Comparison of ENCODE assay signal across 1 cellular context in the genomic region with DNA sequence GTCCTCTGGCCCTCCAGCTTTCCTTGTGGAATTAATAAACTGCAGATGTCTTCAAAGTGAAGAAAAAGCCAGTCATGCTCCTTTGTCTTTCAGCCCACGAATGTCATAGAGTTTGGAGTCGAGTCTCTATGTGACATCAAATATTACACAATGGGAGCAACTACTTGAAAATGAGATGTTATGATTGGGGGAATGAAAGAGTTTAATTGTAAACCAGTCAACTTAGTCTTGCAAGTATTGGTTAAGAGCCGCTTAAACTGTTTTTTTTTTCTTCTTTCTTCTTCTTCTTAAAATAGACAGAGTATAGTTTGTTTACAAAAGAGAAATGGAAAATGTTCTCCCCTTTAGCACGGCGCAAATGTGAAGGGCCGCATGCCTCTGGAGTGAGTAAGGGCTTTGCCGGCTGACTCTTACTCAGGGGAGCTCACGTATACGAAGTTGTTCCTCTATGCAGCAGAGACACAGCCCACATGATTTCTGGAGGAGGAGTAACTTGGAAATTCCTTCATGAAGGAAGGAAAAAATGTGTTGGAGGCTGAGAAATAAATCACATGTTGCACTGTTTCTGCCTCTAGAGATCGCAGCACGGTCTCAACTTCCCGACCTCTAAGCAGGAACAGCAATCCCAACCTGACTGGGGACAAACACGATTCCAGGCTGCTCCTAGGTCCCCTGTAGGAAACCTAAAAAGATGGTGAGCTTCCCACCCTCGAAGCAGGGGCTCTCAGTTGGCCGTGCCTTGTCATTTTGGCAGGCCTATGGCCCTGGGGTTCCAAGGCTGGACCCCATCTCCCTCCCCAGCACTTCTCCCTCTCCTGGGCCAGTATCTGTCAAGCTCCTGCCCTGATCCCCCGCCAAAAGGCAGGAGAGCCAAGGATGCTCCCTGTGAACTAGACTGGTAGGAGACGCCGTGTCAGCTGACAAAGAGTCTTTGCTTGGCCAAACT.
TF ChIP-seq lines count a peak whose summit lies in the region.

No MANE protein-coding gene starts in this region.

TF ChIP-seq in HCT116, 20 proteins besides CTCF, POLR2A, EP300 and RAD21 (continued from another document):
- TF ChIP-seq SRF (IDR thresholded peaks at IDR 0.05; ENCODE audit: low read depth) (no peak; the same call in 1 of the 2 replicates), CBX3 (IDR thresholded peaks at IDR 0.05; ENCODE audit: low read depth) (0 out of 2 replicates have a peak, but pooled peaks have one; percentile 39), EGR1 (IDR thresholded peaks at IDR 0.05; ENCODE audit: low read depth) (peak; percentile 41; the same call in 1 of the 2 replicates), EZH2 (IDR thresholded peaks at IDR 0.05) (no peak), TCF7L2 (IDR thresholded peaks at IDR 0.05; ENCODE audit: borderline replicate concordance, extremely low read depth, insufficient read depth, insufficient read length) (peak; percentile 28), SIN3A (IDR thresholded peaks at IDR 0.05; ENCODE audit: low read depth) (peak; percentile 75; the same call in 1 of the 2 replicates), JUND (IDR thresholded peaks at IDR 0.05) (peak; percentile 93)
- TF ChIP-seq, protein P1, sequence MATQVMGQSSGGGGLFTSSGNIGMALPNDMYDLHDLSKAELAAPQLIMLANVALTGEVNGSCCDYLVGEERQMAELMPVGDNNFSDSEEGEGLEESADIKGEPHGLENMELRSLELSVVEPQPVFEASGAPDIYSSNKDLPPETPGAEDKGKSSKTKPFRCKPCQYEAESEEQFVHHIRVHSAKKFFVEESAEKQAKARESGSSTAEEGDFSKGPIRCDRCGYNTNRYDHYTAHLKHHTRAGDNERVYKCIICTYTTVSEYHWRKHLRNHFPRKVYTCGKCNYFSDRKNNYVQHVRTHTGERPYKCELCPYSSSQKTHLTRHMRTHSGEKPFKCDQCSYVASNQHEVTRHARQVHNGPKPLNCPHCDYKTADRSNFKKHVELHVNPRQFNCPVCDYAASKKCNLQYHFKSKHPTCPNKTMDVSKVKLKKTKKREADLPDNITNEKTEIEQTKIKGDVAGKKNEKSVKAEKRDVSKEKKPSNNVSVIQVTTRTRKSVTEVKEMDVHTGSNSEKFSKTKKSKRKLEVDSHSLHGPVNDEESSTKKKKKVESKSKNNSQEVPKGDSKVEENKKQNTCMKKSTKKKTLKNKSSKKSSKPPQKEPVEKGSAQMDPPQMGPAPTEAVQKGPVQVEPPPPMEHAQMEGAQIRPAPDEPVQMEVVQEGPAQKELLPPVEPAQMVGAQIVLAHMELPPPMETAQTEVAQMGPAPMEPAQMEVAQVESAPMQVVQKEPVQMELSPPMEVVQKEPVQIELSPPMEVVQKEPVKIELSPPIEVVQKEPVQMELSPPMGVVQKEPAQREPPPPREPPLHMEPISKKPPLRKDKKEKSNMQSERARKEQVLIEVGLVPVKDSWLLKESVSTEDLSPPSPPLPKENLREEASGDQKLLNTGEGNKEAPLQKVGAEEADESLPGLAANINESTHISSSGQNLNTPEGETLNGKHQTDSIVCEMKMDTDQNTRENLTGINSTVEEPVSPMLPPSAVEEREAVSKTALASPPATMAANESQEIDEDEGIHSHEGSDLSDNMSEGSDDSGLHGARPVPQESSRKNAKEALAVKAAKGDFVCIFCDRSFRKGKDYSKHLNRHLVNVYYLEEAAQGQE (IDR thresholded peaks at IDR 0.05; ENCODE audit: low read depth) = no peak
- TF ChIP-seq, protein P2, sequence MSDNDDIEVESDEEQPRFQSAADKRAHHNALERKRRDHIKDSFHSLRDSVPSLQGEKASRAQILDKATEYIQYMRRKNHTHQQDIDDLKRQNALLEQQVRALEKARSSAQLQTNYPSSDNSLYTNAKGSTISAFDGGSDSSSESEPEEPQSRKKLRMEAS (IDR thresholded peaks at IDR 0.05) = peak; percentile 90
